ENCODE assay signal across 8 cellular contexts in the genomic region with DNA sequence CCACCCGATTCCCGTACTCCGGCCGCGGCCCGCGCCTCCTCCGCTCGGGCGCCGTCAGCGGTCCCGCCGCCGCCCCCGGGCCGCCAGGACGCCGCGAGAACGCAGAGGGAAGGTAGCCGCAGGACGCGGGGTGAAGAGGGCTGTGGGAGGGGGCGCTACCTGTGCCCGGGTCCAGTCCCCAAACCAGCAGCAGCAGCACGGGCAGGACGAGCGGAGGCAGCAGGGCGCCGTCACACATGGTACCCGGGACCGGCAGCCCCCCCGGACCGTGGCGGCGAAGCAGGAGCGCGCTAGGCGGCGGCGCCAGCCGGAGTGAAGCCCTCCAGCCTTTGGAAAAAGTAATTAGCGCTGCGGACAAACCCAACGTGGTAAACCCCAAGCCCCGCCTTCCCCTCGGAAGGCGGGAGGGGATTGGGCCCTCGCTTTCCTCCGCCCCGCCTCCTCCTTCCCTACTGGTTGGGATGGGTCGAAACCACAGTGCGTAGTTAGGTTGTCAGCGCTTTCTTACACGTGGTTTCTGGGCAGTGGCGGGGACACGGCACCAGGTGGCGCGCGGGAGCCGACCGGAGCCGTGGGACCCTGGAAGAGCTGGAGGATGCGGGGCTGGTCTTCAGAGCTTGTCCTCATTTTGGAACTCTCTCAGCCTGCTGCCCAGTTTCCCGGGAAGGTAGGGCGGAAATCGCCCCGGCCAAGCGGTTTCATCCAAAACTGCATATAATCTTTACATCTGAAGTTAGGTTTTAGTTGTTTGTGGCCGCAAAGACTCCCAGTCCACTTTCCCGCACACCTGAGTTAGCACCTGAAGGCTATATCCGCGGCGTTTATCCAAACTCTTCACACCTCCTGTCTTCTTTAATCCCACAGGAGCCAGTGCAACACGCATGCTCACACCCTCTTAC. TPM values are rescaled to one million over a fixed set of nuclear protein-coding genes. Genes with fewer than 3 reads are reported as not detected.
DNase-seq lines count a peak whose midpoint lies in the region; ATAC-seq and TF ChIP-seq lines count a peak whose summit lies in the region.

A gene with protein sequence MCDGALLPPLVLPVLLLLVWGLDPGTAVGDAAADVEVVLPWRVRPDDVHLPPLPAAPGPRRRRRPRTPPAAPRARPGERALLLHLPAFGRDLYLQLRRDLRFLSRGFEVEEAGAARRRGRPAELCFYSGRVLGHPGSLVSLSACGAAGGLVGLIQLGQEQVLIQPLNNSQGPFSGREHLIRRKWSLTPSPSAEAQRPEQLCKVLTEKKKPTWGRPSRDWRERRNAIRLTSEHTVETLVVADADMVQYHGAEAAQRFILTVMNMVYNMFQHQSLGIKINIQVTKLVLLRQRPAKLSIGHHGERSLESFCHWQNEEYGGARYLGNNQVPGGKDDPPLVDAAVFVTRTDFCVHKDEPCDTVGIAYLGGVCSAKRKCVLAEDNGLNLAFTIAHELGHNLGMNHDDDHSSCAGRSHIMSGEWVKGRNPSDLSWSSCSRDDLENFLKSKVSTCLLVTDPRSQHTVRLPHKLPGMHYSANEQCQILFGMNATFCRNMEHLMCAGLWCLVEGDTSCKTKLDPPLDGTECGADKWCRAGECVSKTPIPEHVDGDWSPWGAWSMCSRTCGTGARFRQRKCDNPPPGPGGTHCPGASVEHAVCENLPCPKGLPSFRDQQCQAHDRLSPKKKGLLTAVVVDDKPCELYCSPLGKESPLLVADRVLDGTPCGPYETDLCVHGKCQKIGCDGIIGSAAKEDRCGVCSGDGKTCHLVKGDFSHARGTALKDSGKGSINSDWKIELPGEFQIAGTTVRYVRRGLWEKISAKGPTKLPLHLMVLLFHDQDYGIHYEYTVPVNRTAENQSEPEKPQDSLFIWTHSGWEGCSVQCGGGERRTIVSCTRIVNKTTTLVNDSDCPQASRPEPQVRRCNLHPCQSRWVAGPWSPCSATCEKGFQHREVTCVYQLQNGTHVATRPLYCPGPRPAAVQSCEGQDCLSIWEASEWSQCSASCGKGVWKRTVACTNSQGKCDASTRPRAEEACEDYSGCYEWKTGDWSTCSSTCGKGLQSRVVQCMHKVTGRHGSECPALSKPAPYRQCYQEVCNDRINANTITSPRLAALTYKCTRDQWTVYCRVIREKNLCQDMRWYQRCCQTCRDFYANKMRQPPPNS (minus strand): TSS at position 314 of the 899 bp plus-strand sequence. CDS start 76 bp downstream, at position 238.

- peak within 1 kb of the TSS; percentile 62 for H3K4me3 ChIP-seq in GM23248
- H3K4me3 ChIP-seq in Loucy (ENCODE audit: low read length, poor library complexity, severe bottlenecking), result no peak within 1 kb of the TSS
- peak within 1 kb of the TSS; percentile 65 to 84 for H3K4me3 ChIP-seq in right atrium auricular region
- peak within 1 kb of the TSS; percentile 58 to 94 (median 88) for H3K4me3 ChIP-seq in upper lobe of left lung

- H3K27ac Mint-ChIP-seq in progenitor cell of endocrine pancreas, result no peak within 1 kb of the TSS

- H3K27ac ChIP-seq in GM23248 (no peak within 1 kb of the TSS), right atrium auricular region (peak within 1 kb of the TSS; percentile 78 to 86), upper lobe of left lung (peak within 1 kb of the TSS; percentile 30 to 77 (median 64))

- H3K4me2 ChIP-seq in GM23248 (ENCODE audit: unreplicated experiment), result peak within 1 kb of the TSS; percentile 80
- no peak within 1 kb of the TSS for H3K4me2 ChIP-seq in Loucy (ENCODE audit: low read depth, low read length, poor library complexity, severe bottlenecking)

- H2AFZ ChIP-seq in GM23248 (peak within 1 kb of the TSS; percentile 76), Loucy (ENCODE audit: low read length) (no peak within 1 kb of the TSS)

- H3K9me3 Mint-ChIP-seq in progenitor cell of endocrine pancreas (ENCODE audit: low read depth), result no peaks in the 10 kb centered on the region

- H3K4me1 ChIP-seq in GM23248 (ENCODE audit: insufficient read depth), result no peaks in the 10 kb centered on the region
- H3K4me1 ChIP-seq in Loucy (ENCODE audit: insufficient read depth, low read length, poor library complexity, severe bottlenecking), result peaks cover 12% of the 10 kb centered on the region
- H3K4me1 ChIP-seq in right atrium auricular region, result peaks cover 0 to 12% of the 10 kb centered on the region in 2 donors
- H3K4me1 ChIP-seq in upper lobe of left lung, result peaks cover 7 to 19% (median 13%) of the 10 kb centered on the region in 4 donors

- H3K4me3 Mint-ChIP-seq in progenitor cell of endocrine pancreas (ENCODE audit: low read depth), result peak within 1 kb of the TSS; percentile 70

- ATAC-seq in upper lobe of left lung (ENCODE audit: low FRiP score in 2 of 2), result peak; percentile 97 to 98

- peaks cover 9% of the 10 kb centered on the region for H3K4me1 Mint-ChIP-seq in progenitor cell of endocrine pancreas (ENCODE audit: low read depth)

- no peaks in the 10 kb centered on the region for H4K20me1 ChIP-seq in GM23248 (ENCODE audit: insufficient read depth)
- no peaks in the 10 kb centered on the region for H4K20me1 ChIP-seq in Loucy (ENCODE audit: insufficient read depth, low read length, poor library complexity, severe bottlenecking)

- H3K9ac ChIP-seq in GM23248, result peak within 1 kb of the TSS; percentile 38; the same call in 1 of the 2 replicates
- H3K9ac ChIP-seq in Loucy (ENCODE audit: low read depth, low read length, poor library complexity, severe bottlenecking), result no peak within 1 kb of the TSS

- H3K27me3 ChIP-seq in GM23248 (replicated peaks; ENCODE audit: insufficient read depth) (peaks cover 9% of the 10 kb centered on the region), Loucy (ENCODE audit: insufficient read depth, low read length, poor library complexity, severe bottlenecking) (no peaks in the 10 kb centered on the region), right atrium auricular region (no peaks in the 10 kb centered on the region), upper lobe of left lung (peaks cover 0 to 11% (median 4%) of the 10 kb centered on the region in 4 donors)

- peak in 3 of 4 donors; percentile 74 to 84 (median 79) for TF ChIP-seq POLR2A in upper lobe of left lung (IDR thresholded peaks at IDR 0.05)

- no peak for TF ChIP-seq EP300 in upper lobe of left lung (IDR thresholded peaks at IDR 0.05)

- WGBS in GM23248 (ENCODE audit: low coverage in 1 of 2, low lambda C conversion rate in 2 of 2, missing lambda C conversion rate in 2 of 2), 2 experiments, result 5 to 6% methylated on average over 39 to 61 of the region's 76 CpGs
- WGBS in upper lobe of left lung, 2 donors, result 4 to 5% methylated on average over 34 to 54 of the region's 76 CpGs

- peak; percentile 46 for TF ChIP-seq CTCF in Loucy (conservative IDR thresholded peaks at IDR 0.05; ENCODE audit: low read length)
- TF ChIP-seq CTCF in right atrium auricular region (IDR thresholded peaks at IDR 0.05), result peak; percentile 86 to 96
- TF ChIP-seq CTCF in progenitor cell of endocrine pancreas (IDR thresholded peaks at IDR 0.05; ENCODE audit: unreplicated experiment), result peak; percentile 86
- peak; percentile 87 to 97 (median 93) for TF ChIP-seq CTCF in upper lobe of left lung (IDR thresholded peaks at IDR 0.05)

- H3K36me3 Mint-ChIP-seq in progenitor cell of endocrine pancreas (ENCODE audit: insufficient read depth), result no peaks in the 10 kb centered on the region

- H3K36me3 ChIP-seq in GM23248 (ENCODE audit: low read depth) (no peaks in the 10 kb centered on the region), Loucy (ENCODE audit: insufficient read depth, low read length) (no peaks in the 10 kb centered on the region), right atrium auricular region (no peaks in the 10 kb centered on the region), upper lobe of left lung (no peaks in the 10 kb centered on the region)

- no peaks in the 10 kb centered on the region for H3K79me2 ChIP-seq in GM23248 (ENCODE audit: insufficient read depth)
- no peaks in the 10 kb centered on the region for H3K79me2 ChIP-seq in Loucy (ENCODE audit: insufficient read depth, low read length)

- DNase-seq in DMS79 (lab: John Stamatoyannopoulos, UW) (peak; percentile 15), GM23248 (peak; percentile 91), T-helper 1 cell (peak; percentile 87 to 94 (median 92)), anterior cingulate cortex (lab: John Stamatoyannopoulos, UW) (peak; percentile 46 to 97 (median 92)), right atrium auricular region (ENCODE audit: low spot score) (peak; percentile 98), progenitor cell of endocrine pancreas (ENCODE audit: low spot score, unreplicated experiment) (peak; percentile 89), upper lobe of left lung (peak; percentile 96 to 98)

- H3K9me3 ChIP-seq in GM23248 (ENCODE audit: low read depth) (no peaks in the 10 kb centered on the region), Loucy (ENCODE audit: insufficient read depth, low read depth, low read length) (no peaks in the 10 kb centered on the region), right atrium auricular region (no peaks in the 10 kb centered on the region), upper lobe of left lung (no peaks in the 10 kb centered on the region)

- no peaks in the 10 kb centered on the region for H3F3A ChIP-seq in GM23248 (ENCODE audit: insufficient read depth)
- no peaks in the 10 kb centered on the region for H3F3A ChIP-seq in Loucy (ENCODE audit: low read depth)

- H3K27me3 Mint-ChIP-seq in progenitor cell of endocrine pancreas, result peaks cover 73% of the 10 kb centered on the region

- H3K9me2 ChIP-seq in GM23248 (ENCODE audit: insufficient read depth) (no peaks in the 10 kb centered on the region), Loucy (replicated peaks; ENCODE audit: low read depth, low read length) (no peaks in the 10 kb centered on the region)

- in situ Hi-C loops in GM23248 (cut with MboI), result loop anchor here (25.0 kb wide), 2 partner anchors 670 to 1080 kb away; a partner anchor contains a TSS

RNA-seq across cellular contexts. Expression of the gene that starts here (rescaled TPM):
- not detected in 2 replicates for total RNA-seq in GM23248 (2014; rRNA removed; shearing (Covaris generic))
- polyA plus RNA-seq in GM23248 (2016; fragmentation: Nextera tagmentation; extraction: Ambion mirVana), result not detected in 2 replicates
- total RNA-seq in right atrium auricular region (1 to 10 TPM; 3.6 to 4.4 TPM), progenitor cell of endocrine pancreas (3.5 and 4.7 TPM in 2 replicates), upper lobe of left lung (10 to 100 TPM in 1 of 6 donors, 1 to 10 TPM in 5; 3.2 to 11.5 (median 5.7) TPM)

Comparison
In these comparisons a context has a peak if more than half of its experiments do, and no peak if none do; other contexts are left out.
1. Peak in DNase-seq, H3K4me3 ChIP-seq, H3K9ac ChIP-seq and H3K4me2 ChIP-seq in GM23248; RNA of the gene not detected or under 1 TPM.
2. DNase-seq: peak in every context shown above with its lines; median percentile 98 in right atrium auricular region; 97 in upper lobe of left lung; 92 in T-helper 1 cell; 92 in anterior cingulate cortex; 91 in GM23248; 89 in progenitor cell of endocrine pancreas; 15 in DMS79.